Comparison of ENCODE assay signal across 17 cellular contexts in the genomic region with DNA sequence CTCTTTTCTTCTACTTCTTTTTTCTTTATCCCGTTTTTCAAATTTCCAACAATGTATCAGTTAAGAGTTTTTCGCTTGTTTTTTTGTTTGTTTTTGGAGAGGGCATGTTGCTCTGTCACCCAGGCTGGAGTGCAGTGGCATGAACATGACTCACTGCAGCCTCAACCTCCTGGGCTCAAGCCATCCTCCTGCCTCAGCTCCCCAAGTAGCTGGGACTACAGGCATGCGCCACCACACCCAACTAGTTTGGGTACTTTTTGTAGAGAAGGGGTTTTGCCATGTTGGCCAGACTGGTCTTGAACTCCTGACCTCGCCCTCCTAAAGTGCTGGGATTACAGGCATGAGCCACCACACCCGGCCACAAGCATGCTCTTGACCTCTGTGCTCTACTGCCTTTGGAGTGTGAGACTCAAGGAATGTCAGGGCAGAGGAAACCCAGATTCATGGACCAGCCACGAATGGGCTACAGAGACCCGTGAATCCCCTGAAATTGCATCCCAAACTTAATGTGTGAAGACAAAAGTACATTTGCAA.
DNase-seq lines count a peak whose midpoint lies in the region; ATAC-seq and TF ChIP-seq lines count a peak whose summit lies in the region.
"Had no signal": no experiment of that assay in that cellular context is flagged by ENCODE, and none has a peak within 500 bp of the region (broad histone marks: within the 10 kb centered on the region; RNA-seq: fewer than 3 reads in every experiment).

No MANE protein-coding gene starts in this region.

- H3K9ac ChIP-seq in HCT116 (ENCODE audit: low read length): no peak overlapping the region

- intact Hi-C loops in HCT116 (cut with micrococcal nuclease): no loop called here
- intact Hi-C loops in left lung (cut with DNase I): no loop called here
- intact Hi-C loops in aorta (cut with DNase I): no loop called here
- intact Hi-C loops in OCI-LY7 (cut with micrococcal nuclease; ENCODE audit: unreplicated experiment): no loop called here

- WGBS in aorta, 2 donors: 83 to 84% methylated on average over 7 of the region's 7 CpGs

- no peaks in the 10 kb centered on the region for H4K20me1 ChIP-seq in HCT116 (ENCODE audit: insufficient read depth)
- no peaks in the 10 kb centered on the region for H4K20me1 ChIP-seq in OCI-LY7 (ENCODE audit: insufficient read depth, low read length)

- CTCF ChIA-PET in HCT116 (lab: Charles Lee) (no interaction called here), OCI-LY7 (lab: Charles Lee; ENCODE audit: unreplicated experiment) (no interaction called here)

- H3K27ac ChIP-seq in HCT116 (ENCODE audit: low read depth, low read length): no peak overlapping the region
- H3K27ac ChIP-seq in left lung: no peak overlapping the region
- no peak overlapping the region for H3K27ac ChIP-seq in aorta (ENCODE audit: low read depth in 1 of 2, low read length in 2 of 2)
- H3K27ac ChIP-seq in OCI-LY7 (ENCODE audit: low read depth, low read length, poor library complexity, severe bottlenecking): no peak overlapping the region

- TF ChIP-seq CTCF in HCT116 (IDR thresholded peaks at IDR 0.05 in 2 of 3, conservative IDR thresholded peaks at IDR 0.05 in 1 of 3; ENCODE audit: borderline replicate concordance in 1 of 3, insufficient read depth in 1 of 3, low read depth in 2 of 3, low read length in 2 of 3): no peak
- no peak for TF ChIP-seq CTCF in left lung (IDR thresholded peaks at IDR 0.05)
- TF ChIP-seq CTCF in OCI-LY7 (conservative IDR thresholded peaks at IDR 0.05; ENCODE audit: low read length): no peak

- H3K36me3 ChIP-seq in HCT116 (ENCODE audit: control insufficient read depth in 1 of 2, insufficient read depth in 2 of 2, low read length in 2 of 2) (no peaks in the 10 kb centered on the region), left lung (no peaks in the 10 kb centered on the region), aorta (ENCODE audit: control insufficient read depth in 1 of 2, insufficient read depth in 2 of 2, low read length in 1 of 2) (no peaks in the 10 kb centered on the region), OCI-LY7 (ENCODE audit: insufficient read depth, low read length) (no peaks in the 10 kb centered on the region)

- H3K9me2 ChIP-seq in HCT116 (ENCODE audit: insufficient read depth): no peaks in the 10 kb centered on the region
- H3K9me2 ChIP-seq in OCI-LY7 (ENCODE audit: insufficient read depth, low read length): no peaks in the 10 kb centered on the region

- POLR2A ChIA-PET in HCT116 (lab: Charles Lee) (no interaction called here), OCI-LY7 (lab: Charles Lee) (no interaction called here)

- H3K9me3 ChIP-seq in HCT116 (ENCODE audit: control insufficient read depth in 1 of 2, insufficient read depth in 1 of 2, low read depth in 1 of 2, low read length in 2 of 2) (no peaks in the 10 kb centered on the region), left lung (no peaks in the 10 kb centered on the region), aorta (ENCODE audit: control insufficient read depth, low read length) (no peaks in the 10 kb centered on the region), OCI-LY7 (ENCODE audit: low read length) (no peaks in the 10 kb centered on the region)

- RAD21 ChIA-PET in HCT116 (lab: Charles Lee; ENCODE audit: low non-redundant PET in 1 of 2, low total read pairs in 2 of 2, uncharacterized antibody in 2 of 2, unreplicated experiment in 2 of 2): no interaction called here

- no peak for DNase-seq in HCT116 (ENCODE audit: low read depth, low spot score)
- DNase-seq in RPMI7951 (ENCODE audit: low read depth): peak; percentile 41
- DNase-seq in left lung: no peak
- DNase-seq in aorta: peak in 1 of 2 donors; percentile 46
- DNase-seq in NCI-H226: no peak
- DNase-seq in OCI-LY7 (ENCODE audit: low spot score): no peak
- no peak for DNase-seq in globus pallidus (ENCODE audit: low spot score)
- DNase-seq: Calu3; CD4-positive, CD25-positive, alpha-beta regulatory T cell; DMS53; HCEC 1CT; NCI-H1436 treated with DMSO at 0.1 percent for 48 hours; NCI-H2029 treated with DMSO at 0.1 percent for 48 hours; NCI-H2171 treated with DMSO at 0.1 percent for 48 hours; NCI-H510A; RPMI8226; SW 1271 had no signal

- ATAC-seq in HCT116 (peak; percentile 55), left lung (peak; percentile 69), aorta (ENCODE audit: low FRiP score) (peak; percentile 41)

- no peaks in the 10 kb centered on the region for H3K27me3 ChIP-seq in HCT116 (ENCODE audit: insufficient read depth, low read length)
- H3K27me3 ChIP-seq in left lung: no peaks in the 10 kb centered on the region
- H3K27me3 ChIP-seq in aorta (ENCODE audit: control insufficient read depth in 1 of 2, insufficient read depth in 2 of 2, low read length in 1 of 2): no peaks in the 10 kb centered on the region

- no peak for TF ChIP-seq POLR2A in HCT116 (IDR thresholded peaks at IDR 0.05; ENCODE audit: borderline replicate concordance, extremely low read depth, insufficient read depth, insufficient read length)

- BruUV-seq in HCT116 (replicated peaks; lab: Mats Ljungman, UMichigan) (no TSS peak), OCI-LY7 (replicated peaks; lab: Mats Ljungman, UMichigan) (no TSS peak)

- peak overlapping the region; percentile 26; the same call in 1 of the 2 replicates for H3K4me2 ChIP-seq in HCT116 (ENCODE audit: low read length)
- no peak overlapping the region for H3K4me2 ChIP-seq in OCI-LY7 (ENCODE audit: low read length)

- H3K4me3 ChIP-seq in HCT116 (replicated peaks in 1 of 2; ENCODE audit: low read depth in 1 of 2, low read length in 2 of 2): no peak overlapping the region
- H3K4me3 ChIP-seq in left lung: no peak overlapping the region
- no peak overlapping the region for H3K4me3 ChIP-seq in aorta (ENCODE audit: low read length in 2 of 2)
- H3K4me3 ChIP-seq in OCI-LY7 (ENCODE audit: low read depth, low read length, poor library complexity, severe bottlenecking): no peak overlapping the region

- no peak for TF ChIP-seq RAD21 in HCT116 (IDR thresholded peaks at IDR 0.05; ENCODE audit: low read depth)

- H2AFZ ChIP-seq in HCT116 (ENCODE audit: low read depth, low read length, poor library complexity, severe bottlenecking): no peak overlapping the region
- H2AFZ ChIP-seq in OCI-LY7 (ENCODE audit: low read length): no peak overlapping the region

- H3K4me1 ChIP-seq in HCT116 (ENCODE audit: control insufficient read depth in 1 of 2, insufficient read depth in 2 of 2, low read length in 2 of 2) (peaks cover 2 to 9% of the 10 kb centered on the region in 2 experiments), left lung (no peaks in the 10 kb centered on the region), aorta (ENCODE audit: control insufficient read depth in 1 of 2, insufficient read depth in 2 of 2, low read length in 2 of 2) (peaks cover 0 to 9% of the 10 kb centered on the region in 2 donors), OCI-LY7 (ENCODE audit: insufficient read depth, low read length, poor library complexity, severe bottlenecking) (no peaks in the 10 kb centered on the region)

- H3K79me2 ChIP-seq in HCT116 (ENCODE audit: insufficient read depth, low read length): no peaks in the 10 kb centered on the region
- H3K79me2 ChIP-seq in OCI-LY7 (ENCODE audit: insufficient read depth, low read depth, low read length): no peaks in the 10 kb centered on the region

TF ChIP-seq in HCT116, 20 proteins besides CTCF, POLR2A, EP300 and RAD21:
- TF ChIP-seq SRF (IDR thresholded peaks at IDR 0.05; ENCODE audit: low read depth) (no peak), YY1 (IDR thresholded peaks at IDR 0.05; ENCODE audit: extremely low read depth, insufficient replicate concordance, low read depth, low read length) (no peak), SP1 (IDR thresholded peaks at IDR 0.05; ENCODE audit: low read depth) (no peak), EZH2phosphoT487 (IDR thresholded peaks at IDR 0.05; ENCODE audit: borderline replicate concordance) (no peak)
- TF ChIP-seq, protein P1, sequence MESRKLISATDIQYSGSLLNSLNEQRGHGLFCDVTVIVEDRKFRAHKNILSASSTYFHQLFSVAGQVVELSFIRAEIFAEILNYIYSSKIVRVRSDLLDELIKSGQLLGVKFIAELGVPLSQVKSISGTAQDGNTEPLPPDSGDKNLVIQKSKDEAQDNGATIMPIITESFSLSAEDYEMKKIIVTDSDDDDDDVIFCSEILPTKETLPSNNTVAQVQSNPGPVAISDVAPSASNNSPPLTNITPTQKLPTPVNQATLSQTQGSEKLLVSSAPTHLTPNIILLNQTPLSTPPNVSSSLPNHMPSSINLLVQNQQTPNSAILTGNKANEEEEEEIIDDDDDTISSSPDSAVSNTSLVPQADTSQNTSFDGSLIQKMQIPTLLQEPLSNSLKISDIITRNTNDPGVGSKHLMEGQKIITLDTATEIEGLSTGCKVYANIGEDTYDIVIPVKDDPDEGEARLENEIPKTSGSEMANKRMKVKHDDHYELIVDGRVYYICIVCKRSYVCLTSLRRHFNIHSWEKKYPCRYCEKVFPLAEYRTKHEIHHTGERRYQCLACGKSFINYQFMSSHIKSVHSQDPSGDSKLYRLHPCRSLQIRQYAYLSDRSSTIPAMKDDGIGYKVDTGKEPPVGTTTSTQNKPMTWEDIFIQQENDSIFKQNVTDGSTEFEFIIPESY (IDR thresholded peaks at IDR 0.05; ENCODE audit: extremely low read depth, insufficient replicate concordance, low read length): no peak
- TF ChIP-seq, protein P2, sequence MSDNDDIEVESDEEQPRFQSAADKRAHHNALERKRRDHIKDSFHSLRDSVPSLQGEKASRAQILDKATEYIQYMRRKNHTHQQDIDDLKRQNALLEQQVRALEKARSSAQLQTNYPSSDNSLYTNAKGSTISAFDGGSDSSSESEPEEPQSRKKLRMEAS (IDR thresholded peaks at IDR 0.05): no peak
